Comparison of ENCODE assay signal across 15 cellular contexts in genomic region chr4:39719804-39720580, GRCh38. TPM values are rescaled to one million over a fixed set of nuclear protein-coding genes. Genes with fewer than 3 reads are reported as not detected.
DNase-seq lines count a peak whose midpoint lies in the region; ATAC-seq, FAIRE-seq and TF ChIP-seq lines count a peak whose summit lies in the region.
"Had no signal": no experiment of that assay in that cellular context is flagged by ENCODE, and none has a peak within 500 bp of the region (broad histone marks: within the 10 kb centered on the region; RNA-seq: fewer than 3 reads in every experiment).

No MANE protein-coding gene starts in this region.

- no peaks in the 10 kb centered on the region for H3K9me3 Mint-ChIP-seq in Caco-2 (ENCODE audit: unreplicated experiment)
- H3K9me3 Mint-ChIP-seq in natural killer cell treated with Interleukin-12 subunit alpha and Interleukin-12 subunit beta and Interleukin-15 and Interleukin-18, amount 100 ng/mL, for 72 hours, result no peaks in the 10 kb centered on the region
- H3K9me3 Mint-ChIP-seq: T-helper 1 cell treated with Interleukin-12 subunit alpha and Interleukin-12 subunit beta and Interleukin-4 antibody, amounts not matched to agents 30 μg/mL and 1 μg/mL, for 36 hours had no signal

- no peaks in the 10 kb centered on the region for H3K9me3 ChIP-seq in Caco-2
- H3K9me3 ChIP-seq: MG63, suprapubic skin had no signal

- H3K27ac ChIP-seq in coronary artery, result no peak overlapping the region
- H3K27ac ChIP-seq: RWPE1, suprapubic skin had no signal

- H3K27ac Mint-ChIP-seq in Caco-2 (ENCODE audit: unreplicated experiment), result peak overlapping the region; percentile 62
- peak overlapping the region; percentile 15 to 46 for H3K27ac Mint-ChIP-seq in natural killer cell treated with Interleukin-12 subunit alpha and Interleukin-12 subunit beta and Interleukin-15 and Interleukin-18, amount 100 ng/mL, for 72 hours

- no peaks in the 10 kb centered on the region for H3K27me3 ChIP-seq in Caco-2 (replicated peaks; ENCODE audit: control insufficient read depth, insufficient read depth, low read length)
- H3K27me3 ChIP-seq in bronchial epithelial cell (ENCODE audit: control insufficient read depth, insufficient read depth, low read length), result no peaks in the 10 kb centered on the region
- H3K27me3 ChIP-seq: MG63, suprapubic skin had no signal

- no peak for FAIRE-seq in bronchial epithelial cell (lab: Jason Lieb, UNC)
- FAIRE-seq: GM12892 had no signal

- intact Hi-C loops in Caco-2 (cut with micrococcal nuclease; ENCODE audit: unreplicated experiment), result no loop called here

- no peaks in the 10 kb centered on the region for H3K27me3 Mint-ChIP-seq in Caco-2 (ENCODE audit: insufficient read depth, unreplicated experiment)
- no peaks in the 10 kb centered on the region for H3K27me3 Mint-ChIP-seq in natural killer cell treated with Interleukin-12 subunit alpha and Interleukin-12 subunit beta and Interleukin-15 and Interleukin-18, amount 100 ng/mL, for 72 hours

- H3K36me3 Mint-ChIP-seq in Caco-2 (ENCODE audit: insufficient read depth, unreplicated experiment), result peaks cover 70% of the 10 kb centered on the region
- H3K36me3 Mint-ChIP-seq in natural killer cell treated with Interleukin-12 subunit alpha and Interleukin-12 subunit beta and Interleukin-15 and Interleukin-18, amount 100 ng/mL, for 72 hours, result peaks cover 5% of the 10 kb centered on the region

- ATAC-seq in natural killer cell treated with Interleukin-12 subunit alpha and Interleukin-12 subunit beta and Interleukin-15 and Interleukin-18, amount 100 ng/mL, for 72 hours, result no peak

- H3K4me3 ChIP-seq in Caco-2 (ENCODE audit: low read depth, low read length) (no peak overlapping the region), bronchial epithelial cell (ENCODE audit: low read depth, low read length) (no peak overlapping the region), coronary artery (no peak overlapping the region)
- H3K4me3 ChIP-seq: MG63, suprapubic skin had no signal

- no peaks in the 10 kb centered on the region for H3K4me1 ChIP-seq in Caco-2

- CTCF ChIA-PET in Caco-2 (lab: Charles Lee), result no interaction called here

- no peak for DNase-seq in Caco-2
- peak; percentile 18 for DNase-seq in M059J (ENCODE audit: low read depth)
- peak; percentile 47 for DNase-seq in bronchial epithelial cell (ENCODE audit: low read depth)
- no peak for DNase-seq in natural killer cell treated with Interleukin-12 subunit alpha and Interleukin-12 subunit beta and Interleukin-15 and Interleukin-18, amount 100 ng/mL, for 72 hours (ENCODE audit: low spot score)
- DNase-seq in coronary artery (ENCODE audit: low spot score), result no peak
- DNase-seq in RKO (ENCODE audit: low spot score), result no peak
- DNase-seq in activated gamma-delta T cell treated with Interleukin-2 at 50 U/mL for 16 hours, result no peak
- DNase-seq in COLO829 (ENCODE audit: low spot score), result no peak
- DNase-seq: MG63, NCI-H1930, NCI-H524 treated with DMSO at 0.1 percent for 48 hours had no signal

- POLR2A ChIA-PET in Caco-2 (lab: Charles Lee), result no interaction called here

- TF ChIP-seq CTCF in Caco-2 (IDR thresholded peaks at IDR 0.05; ENCODE audit: insufficient read depth in 1 of 2, low read depth in 1 of 2, low read length in 1 of 2, severe bottlenecking in 1 of 2, unreplicated experiment in 1 of 2) (no peak), bronchial epithelial cell (IDR thresholded peaks at IDR 0.05; ENCODE audit: insufficient read depth, low read length, severe bottlenecking) (no peak), coronary artery (IDR thresholded peaks at IDR 0.05) (no peak)

- no peaks in the 10 kb centered on the region for H3K4me1 Mint-ChIP-seq in Caco-2 (ENCODE audit: low read depth, unreplicated experiment)
- H3K4me1 Mint-ChIP-seq in natural killer cell treated with Interleukin-12 subunit alpha and Interleukin-12 subunit beta and Interleukin-15 and Interleukin-18, amount 100 ng/mL, for 72 hours (ENCODE audit: low read depth in 2 of 2), result peaks cover 38 to 43% of the 10 kb centered on the region in 2 donors

- H3K4me3 Mint-ChIP-seq in Caco-2 (ENCODE audit: unreplicated experiment), result no peak overlapping the region
- peak overlapping the region; percentile 52 for H3K4me3 Mint-ChIP-seq in natural killer cell treated with Interleukin-12 subunit alpha and Interleukin-12 subunit beta and Interleukin-15 and Interleukin-18, amount 100 ng/mL, for 72 hours

- BruUV-seq in Caco-2 (replicated peaks; lab: Mats Ljungman, UMichigan), result no TSS peak

- H3K36me3 ChIP-seq in Caco-2 (ENCODE audit: control insufficient read depth, insufficient read depth, low read length) (0 out of 2 replicates have a peak, but pooled peaks cover 1% of the 10 kb centered on the region), bronchial epithelial cell (ENCODE audit: control insufficient read depth, insufficient read depth, low read length) (peaks cover 1% of the 10 kb centered on the region)

RNA-seq across cellular contexts. Expression of gene UBE2K, which starts 22.1 kb away (rescaled TPM):
- 141 and 144 TPM in 2 replicates for total RNA-seq in Caco-2 (2022)
- total RNA-seq in M059J (2014; rRNA removed; shearing (Covaris generic)), result 20.1 and 28.1 TPM in 2 replicates
- 19.0 and 27.3 TPM in 2 replicates for total RNA-seq in bronchial epithelial cell
- total RNA-seq in natural killer cell treated with Interleukin-12 subunit alpha and Interleukin-12 subunit beta and Interleukin-15 and Interleukin-18, amount 100 ng/mL, for 72 hours, result 10 to 100 TPM; 62.8 to 89.7 TPM

Comparison
In these comparisons a context has a peak if more than half of its experiments do, and no peak if none do; other contexts are left out.
1. DNase-seq: peak in M059J (single experiment) and bronchial epithelial cell (single experiment); none in Caco-2 (0 of 2), natural killer cell treated with Interleukin-12 subunit alpha and Interleukin-12 subunit beta and Interleukin-15 and Interleukin-18, amount 100 ng/mL, for 72 hours (single experiment), coronary artery (single experiment), RKO (single experiment), activated gamma-delta T cell treated with Interleukin-2 at 50 U/mL for 16 hours (single experiment) and COLO829 (single experiment).